ENCODE assay signal across 1 cellular context in genomic region chr15:64842099-64842940, GRCh38.
TF ChIP-seq lines count a peak whose summit lies in the region.

No MANE protein-coding gene starts in this region.

TF ChIP-seq in HEK293, 187 proteins besides CTCF, POLR2A, EP300 and RAD21 (continued from another document):
- no peak for TF ChIP-seq ZNF658 (tag by site-specific recombination; IDR thresholded peaks at IDR 0.05)
- no peak for TF ChIP-seq ZNF350 (tag by site-specific recombination; IDR thresholded peaks at IDR 0.05)
